In the genomic region with DNA sequence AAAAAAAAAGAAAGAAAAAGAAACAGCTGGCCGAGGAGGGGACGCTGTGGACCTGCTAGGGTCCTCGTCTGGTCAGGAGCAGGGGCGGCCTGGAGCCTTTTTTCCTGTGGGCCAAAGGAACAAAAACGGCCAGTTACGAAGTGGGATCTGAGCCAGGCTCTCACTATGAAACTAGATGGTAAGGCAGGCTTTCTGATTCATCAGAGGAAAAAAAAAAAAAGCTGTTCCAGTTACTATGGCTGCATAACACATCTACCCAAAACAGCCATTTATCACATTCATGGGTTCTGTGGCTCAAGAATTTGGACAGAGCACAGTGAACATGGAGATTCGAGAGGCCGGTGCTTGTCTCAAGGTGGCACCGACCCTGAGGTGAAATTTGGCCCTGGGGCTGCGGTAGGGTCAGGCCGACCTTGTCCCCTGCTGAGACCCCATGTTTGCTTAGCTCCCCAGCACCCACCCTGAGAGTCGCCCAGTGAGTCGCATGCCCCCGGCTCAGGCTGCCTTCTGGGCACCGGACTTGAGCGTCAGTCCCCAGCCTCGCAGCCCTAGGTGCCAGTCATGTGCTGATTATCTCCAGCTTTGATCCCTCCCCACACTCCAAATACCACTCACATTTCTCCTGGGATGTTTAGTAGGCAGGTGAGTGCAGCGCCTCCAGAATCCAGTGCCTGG, we compare ENCODE assay signal across 11 cellular contexts. TPM values are rescaled to one million over a fixed set of nuclear protein-coding genes. Genes with fewer than 3 reads are reported as not detected.
A peak's percentile ranks its signal among the peaks of the same experiment; 100 is the strongest.
DNase-seq lines count a peak whose midpoint lies in the region; ATAC-seq and TF ChIP-seq lines count a peak whose summit lies in the region.
"Had no signal": no experiment of that assay in that cellular context is flagged by ENCODE, and none has a peak within 500 bp of the region (broad histone marks: within the 10 kb centered on the region; RNA-seq: fewer than 3 reads in every experiment).

No MANE protein-coding gene starts in this region.

- CTCF ChIA-PET in activated CD4-positive, alpha-beta T cell treated with anti-CD3 and anti-CD28 coated beads for 36 hours (lab: Charles Lee), result no interaction called here

- H3K27ac ChIP-seq in left lung, result peak overlapping the region in 1 of 2 donors; percentile 33
- H3K27ac ChIP-seq in uterus, result peak overlapping the region; percentile 81 to 96
- H3K27ac ChIP-seq: 22Rv1, gastrocnemius medialis had no signal

- intact Hi-C loops in dendritic cell treated with granulocyte-macrophage colony-stimulating factor and Interleukin-4, amounts not matched to agents 40 ng/mL and 50 ng/mL, for 4 days (cut with micrococcal nuclease), result no loop called here
- intact Hi-C loops in left lung (cut with DNase I), result no loop called here
- intact Hi-C loops in uterus (cut with DNase I; ENCODE audit: low total_unique reads), result no loop called here
- intact Hi-C loops in activated CD4-positive, alpha-beta T cell treated with anti-CD3 and anti-CD28 coated beads for 36 hours (cut with DNase I, micrococcal nuclease), result no loop called here

- H3K27me3 Mint-ChIP-seq in dendritic cell treated with granulocyte-macrophage colony-stimulating factor and Interleukin-4, amounts not matched to agents 40 ng/mL and 50 ng/mL, for 4 days, result peaks cover 16% of the 10 kb centered on the region
- H3K27me3 Mint-ChIP-seq in activated CD4-positive, alpha-beta T cell treated with anti-CD3 and anti-CD28 coated beads for 36 hours, result no peaks in the 10 kb centered on the region

- ATAC-seq in left lung, result peak; percentile 75
- ATAC-seq in activated CD4-positive, alpha-beta T cell treated with anti-CD3 and anti-CD28 coated beads for 36 hours, result no peak
- ATAC-seq: gastrocnemius medialis had no signal

- H3K36me3 Mint-ChIP-seq in dendritic cell treated with granulocyte-macrophage colony-stimulating factor and Interleukin-4, amounts not matched to agents 40 ng/mL and 50 ng/mL, for 4 days (ENCODE audit: low read depth), result peaks cover 7% of the 10 kb centered on the region
- H3K36me3 Mint-ChIP-seq in activated CD4-positive, alpha-beta T cell treated with anti-CD3 and anti-CD28 coated beads for 36 hours (ENCODE audit: low read depth), result no peaks in the 10 kb centered on the region

- POLR2A ChIA-PET in activated CD4-positive, alpha-beta T cell treated with anti-CD3 and anti-CD28 coated beads for 36 hours (lab: Charles Lee), result no interaction called here

- H3K9me3 Mint-ChIP-seq in dendritic cell treated with granulocyte-macrophage colony-stimulating factor and Interleukin-4, amounts not matched to agents 40 ng/mL and 50 ng/mL, for 4 days, result no peaks in the 10 kb centered on the region
- no peaks in the 10 kb centered on the region for H3K9me3 Mint-ChIP-seq in activated CD4-positive, alpha-beta T cell treated with anti-CD3 and anti-CD28 coated beads for 36 hours (ENCODE audit: low read depth)

- H3K9me3 ChIP-seq in left lung, result no peaks in the 10 kb centered on the region
- H3K9me3 ChIP-seq in uterus, result no peaks in the 10 kb centered on the region
- H3K9me3 ChIP-seq: gastrocnemius medialis had no signal

- H3K4me3 ChIP-seq in left lung (no peak overlapping the region), uterus (no peak overlapping the region)
- H3K4me3 ChIP-seq: gastrocnemius medialis had no signal

- peaks cover 0 to 5% of the 10 kb centered on the region in 2 donors for H3K27me3 ChIP-seq in left lung
- H3K27me3 ChIP-seq in uterus, result no peaks in the 10 kb centered on the region
- H3K27me3 ChIP-seq: gastrocnemius medialis had no signal

- TF ChIP-seq CTCF in left lung (IDR thresholded peaks at IDR 0.05) (no peak), uterus (IDR thresholded peaks at IDR 0.05) (no peak)

- no peak for TF ChIP-seq POLR2A in uterus (IDR thresholded peaks at IDR 0.05)

- H3K27ac Mint-ChIP-seq in dendritic cell treated with granulocyte-macrophage colony-stimulating factor and Interleukin-4, amounts not matched to agents 40 ng/mL and 50 ng/mL, for 4 days, result peak overlapping the region; percentile 28
- H3K27ac Mint-ChIP-seq in activated CD4-positive, alpha-beta T cell treated with anti-CD3 and anti-CD28 coated beads for 36 hours, result no peak overlapping the region

- H3K4me3 Mint-ChIP-seq in dendritic cell treated with granulocyte-macrophage colony-stimulating factor and Interleukin-4, amounts not matched to agents 40 ng/mL and 50 ng/mL, for 4 days, result no peak overlapping the region
- H3K4me3 Mint-ChIP-seq in activated CD4-positive, alpha-beta T cell treated with anti-CD3 and anti-CD28 coated beads for 36 hours, result no peak overlapping the region

- DNase-seq in DMS53 (lab: John Stamatoyannopoulos, UW) (peak; percentile 34), DMS53 treated with DMSO at 0.1 percent for 48 hours (lab: John Stamatoyannopoulos, UW; ENCODE audit: unreplicated experiment) (no peak), left lung (no peak), uterus (peak; percentile 64 to 77), HUDEP-2 (lab: John Stamatoyannopoulos, UW; ENCODE audit: unreplicated experiment in 76 of 76) (no peak)
- no peak for DNase-seq in activated CD4-positive, alpha-beta T cell treated with anti-CD3 and anti-CD28 coated beads for 36 hours
- no peak for DNase-seq in effector CD4-positive, alpha-beta T cell
- DNase-seq: gastrocnemius medialis, occipital lobe had no signal

- peaks cover 0 to 4% of the 10 kb centered on the region in 2 donors for H3K36me3 ChIP-seq in left lung
- H3K36me3 ChIP-seq in uterus, result no peaks in the 10 kb centered on the region
- H3K36me3 ChIP-seq: gastrocnemius medialis had no signal

- H3K4me1 ChIP-seq in left lung (no peaks in the 10 kb centered on the region), uterus (peaks cover 0 to 20% of the 10 kb centered on the region in 2 donors)
- H3K4me1 ChIP-seq: gastrocnemius medialis had no signal

- H3K4me1 Mint-ChIP-seq in dendritic cell treated with granulocyte-macrophage colony-stimulating factor and Interleukin-4, amounts not matched to agents 40 ng/mL and 50 ng/mL, for 4 days (ENCODE audit: low read depth), result peaks cover 57% of the 10 kb centered on the region
- peaks cover 4% of the 10 kb centered on the region for H3K4me1 Mint-ChIP-seq in activated CD4-positive, alpha-beta T cell treated with anti-CD3 and anti-CD28 coated beads for 36 hours

RNA-seq across cellular contexts. Expression of a gene that starts 34.2 kb away (rescaled TPM):
- not detected for total RNA-seq in left lung
- under 1 TPM in 1 of 4 donors, not detected in 3; 0.41 TPM for total RNA-seq in uterus
- total RNA-seq in activated CD4-positive, alpha-beta T cell treated with anti-CD3 and anti-CD28 coated beads for 36 hours, result not detected
- total RNA-seq: gastrocnemius medialis, occipital lobe had no signal

RNA-seq across cellular contexts. Expression of a gene that starts 42.9 kb away (rescaled TPM):
- total RNA-seq in left lung (10 to 100 TPM; 19.4 to 30.4 TPM), uterus (10 to 100 TPM in 3 of 4 donors, under 1 TPM in 1; 0.88 to 38.5 (median 19.9) TPM)
- total RNA-seq in activated CD4-positive, alpha-beta T cell treated with anti-CD3 and anti-CD28 coated beads for 36 hours, result 10 to 100 TPM; 20.9 to 25.4 TPM

RNA-seq across cellular contexts. Expression of a gene that starts 42.9 kb away (rescaled TPM):
- total RNA-seq in left lung (10 to 100 TPM; 32.4 to 38.9 TPM), uterus (10 to 100 TPM; 29.2 to 52.7 (median 36.9) TPM)
- total RNA-seq in activated CD4-positive, alpha-beta T cell treated with anti-CD3 and anti-CD28 coated beads for 36 hours, result 100 to 1,000 TPM; 100 to 102 TPM

Comparison
In these comparisons a context has a peak if more than half of its experiments do, and no peak if none do; other contexts are left out.
1. DNase-seq: peak in DMS53 (single experiment) and uterus (2 of 2); none in DMS53 treated with DMSO at 0.1 percent for 48 hours (single experiment), left lung (0 of 2), activated CD4-positive, alpha-beta T cell treated with anti-CD3 and anti-CD28 coated beads for 36 hours (single experiment), HUDEP-2 (0 of 76) and effector CD4-positive, alpha-beta T cell (single experiment).